15 cellular contexts compared by ENCODE assay signal in genomic region chr14:38145142-38145541, GRCh38.
DNase-seq lines count a peak whose midpoint lies in the region; ATAC-seq, FAIRE-seq and TF ChIP-seq lines count a peak whose summit lies in the region.
"Had no signal": no experiment of that assay in that cellular context is flagged by ENCODE, and none has a peak within 500 bp of the region (broad histone marks: within the 10 kb centered on the region; RNA-seq: fewer than 3 reads in every experiment).

No MANE protein-coding gene starts in this region.

- TF ChIP-seq CTCF in OCI-LY7 (conservative IDR thresholded peaks at IDR 0.05; ENCODE audit: low read length) (no peak), keratinocyte (optimal IDR thresholded peaks at IDR 0.05 in 1 of 3, IDR thresholded peaks at IDR 0.05 in 1 of 3, conservative IDR thresholded peaks at IDR 0.05 in 1 of 3; ENCODE audit: extremely low read depth in 1 of 3, insufficient read depth in 2 of 3, low read length in 3 of 3) (no peak)

- H3K4me2 ChIP-seq in OCI-LY7 (ENCODE audit: low read length) (no peak overlapping the region), keratinocyte (ENCODE audit: control insufficient read depth, extremely low read depth, insufficient read depth, low read depth, low read length) (peak overlapping the region; percentile 74)

- intact Hi-C loops in OCI-LY7 (cut with micrococcal nuclease; ENCODE audit: unreplicated experiment), result no loop called here
- intact Hi-C loops in activated CD4-positive, alpha-beta memory T cell treated with anti-CD3 and anti-CD28 coated beads for 36 hours (cut with micrococcal nuclease), result no loop called here

- H3K9me1 ChIP-seq in keratinocyte (ENCODE audit: control insufficient read depth, extremely low read depth, insufficient read depth, low read length), result no peaks in the 10 kb centered on the region

- POLR2A ChIA-PET in OCI-LY7 (lab: Charles Lee), result interaction anchor here (0.5 to 8.1 kb wide), 5 partner anchors 9 to 71 kb away, joined by 3 to 91 read pairs (median 10); no protein-coding TSS in a partner anchor
- POLR2A ChIA-PET in activated CD4-positive, alpha-beta memory T cell treated with anti-CD3 and anti-CD28 coated beads for 36 hours (lab: Charles Lee), result no interaction called here

- no peaks in the 10 kb centered on the region for H3K9me3 Mint-ChIP-seq in activated CD4-positive, alpha-beta memory T cell treated with anti-CD3 and anti-CD28 coated beads for 36 hours

- CTCF ChIA-PET in OCI-LY7 (lab: Charles Lee; ENCODE audit: unreplicated experiment), result no interaction called here
- CTCF ChIA-PET in activated CD4-positive, alpha-beta memory T cell treated with anti-CD3 and anti-CD28 coated beads for 36 hours (lab: Charles Lee), result no interaction called here

- FAIRE-seq in keratinocyte (lab: Jason Lieb, UNC), result peak; percentile 97
- FAIRE-seq in H54 (lab: Jason Lieb, UNC), result no peak
- FAIRE-seq: RCC 7860 had no signal

- H3K36me3 ChIP-seq in OCI-LY7 (ENCODE audit: insufficient read depth, low read length) (no peaks in the 10 kb centered on the region; the same call in 1 of the 2 replicates), keratinocyte (ENCODE audit: control insufficient read depth in 2 of 2, extremely low read depth in 1 of 2, insufficient read depth in 2 of 2, low read length in 2 of 2) (no peaks in the 10 kb centered on the region)

- H3K27ac ChIP-seq in OCI-LY7 (ENCODE audit: low read depth, low read length, poor library complexity, severe bottlenecking), result no peak overlapping the region
- H3K27ac ChIP-seq in keratinocyte (ENCODE audit: control insufficient read depth, insufficient read depth, low read length), result peak overlapping the region; percentile 53

- H3K27me3 ChIP-seq in keratinocyte (ENCODE audit: control insufficient read depth, extremely low read depth, insufficient read depth, low read length), result no peaks in the 10 kb centered on the region

- peak; percentile 37 for DNase-seq in NCI-H1694 (lab: John Stamatoyannopoulos, UW)
- DNase-seq in NCI-H1694 treated with DMSO at 0.1 percent for 48 hours (lab: John Stamatoyannopoulos, UW), result no peak
- peak; percentile 11 for DNase-seq in NCI-H128 (lab: John Stamatoyannopoulos, UW; ENCODE audit: unreplicated experiment)
- DNase-seq in OCI-LY7 (ENCODE audit: low spot score), result no peak
- DNase-seq in keratinocyte (ENCODE audit: low read depth, low spot score), result peak; percentile 32
- no peak for DNase-seq in H54 (ENCODE audit: insufficient read length, low spot score)
- no peak for DNase-seq in activated CD4-positive, alpha-beta memory T cell treated with anti-CD3 and anti-CD28 coated beads for 36 hours
- DNase-seq: C1 segment of cervical spinal cord, HCEC 1CT, NCI-H1436, NCI-H524, SIG-M5 had no signal

- no peak overlapping the region for H3K27ac Mint-ChIP-seq in activated CD4-positive, alpha-beta memory T cell treated with anti-CD3 and anti-CD28 coated beads for 36 hours
- H3K27ac Mint-ChIP-seq: IgD-negative memory B cell had no signal

- no peak for TF ChIP-seq POLR2A in H54 (IDR thresholded peaks at IDR 0.05; ENCODE audit: low read depth, low read length)

- peak overlapping the region; percentile 18 for H3K9ac ChIP-seq in keratinocyte (ENCODE audit: control insufficient read depth, extremely low read depth, insufficient read depth, low read length)

- H3K79me2 ChIP-seq in OCI-LY7 (ENCODE audit: insufficient read depth, low read depth, low read length) (no peaks in the 10 kb centered on the region), keratinocyte (ENCODE audit: control insufficient read depth, insufficient read depth, low read length) (no peaks in the 10 kb centered on the region)

- H3K4me3 ChIP-seq in OCI-LY7 (ENCODE audit: low read depth, low read length, poor library complexity, severe bottlenecking) (no peak overlapping the region), keratinocyte (ENCODE audit: control insufficient read depth in 2 of 3, extremely low read depth in 1 of 3, insufficient read depth in 2 of 3, low read depth in 1 of 3, low read length in 3 of 3) (peak overlapping the region in 1 of 3 experiments; percentile 29)

- H3K4me1 Mint-ChIP-seq in activated CD4-positive, alpha-beta memory T cell treated with anti-CD3 and anti-CD28 coated beads for 36 hours (ENCODE audit: low read depth), result peaks cover 6% of the 10 kb centered on the region
- H3K4me1 Mint-ChIP-seq: IgD-negative memory B cell had no signal

- H3K4me1 ChIP-seq in OCI-LY7 (ENCODE audit: insufficient read depth, low read length, poor library complexity, severe bottlenecking) (peaks cover 18% of the 10 kb centered on the region), keratinocyte (ENCODE audit: control insufficient read depth, extremely low read depth, insufficient read depth, low read length) (peaks cover 28% of the 10 kb centered on the region)

- ATAC-seq in GM18511 (IDR thresholded peaks at IDR 0.05; ENCODE audit: unreplicated experiment), result no peak

- no peaks in the 10 kb centered on the region for H3K27me3 Mint-ChIP-seq in activated CD4-positive, alpha-beta memory T cell treated with anti-CD3 and anti-CD28 coated beads for 36 hours
- H3K27me3 Mint-ChIP-seq: IgD-negative memory B cell had no signal

- dilution Hi-C loops in keratinocyte (cut with MboI; ENCODE audit: extremely low pct_ligation_motif_present, low sequenced_read_pairs), result no loop called here

- no TSS peak for BruUV-seq in OCI-LY7 (replicated peaks; lab: Mats Ljungman, UMichigan)

- H2AFZ ChIP-seq in OCI-LY7 (ENCODE audit: low read length), result peak overlapping the region; percentile 10; the same call in 1 of the 2 replicates
- H2AFZ ChIP-seq in keratinocyte (ENCODE audit: control insufficient read depth, low read length), result peak overlapping the region; percentile 73

- no peaks in the 10 kb centered on the region for H3K36me3 Mint-ChIP-seq in activated CD4-positive, alpha-beta memory T cell treated with anti-CD3 and anti-CD28 coated beads for 36 hours
- H3K36me3 Mint-ChIP-seq: IgD-negative memory B cell had no signal

- H3K9me3 ChIP-seq in OCI-LY7 (ENCODE audit: low read length), result no peaks in the 10 kb centered on the region; the same call in 1 of the 2 replicates
- no peaks in the 10 kb centered on the region for H3K9me3 ChIP-seq in keratinocyte (ENCODE audit: control insufficient read depth, low read depth, low read length)

- H3K9me2 ChIP-seq in OCI-LY7 (ENCODE audit: insufficient read depth, low read length), result no peaks in the 10 kb centered on the region

- no peak overlapping the region for H3K4me3 Mint-ChIP-seq in activated CD4-positive, alpha-beta memory T cell treated with anti-CD3 and anti-CD28 coated beads for 36 hours
- H3K4me3 Mint-ChIP-seq: IgD-negative memory B cell had no signal

- H4K20me1 ChIP-seq in OCI-LY7 (ENCODE audit: insufficient read depth, low read length), result no peaks in the 10 kb centered on the region
- no peaks in the 10 kb centered on the region for H4K20me1 ChIP-seq in keratinocyte (ENCODE audit: control insufficient read depth, extremely low read depth, insufficient read depth, low read length)

Comparison
In these comparisons a context has a peak if more than half of its experiments do, and no peak if none do; other contexts are left out.
1. DNase-seq: peak in NCI-H1694 (single experiment), NCI-H128 (single experiment) and keratinocyte (single experiment); none in NCI-H1694 treated with DMSO at 0.1 percent for 48 hours (single experiment), OCI-LY7 (single experiment), H54 (single experiment) and activated CD4-positive, alpha-beta memory T cell treated with anti-CD3 and anti-CD28 coated beads for 36 hours (single experiment).